In the genomic region with DNA sequence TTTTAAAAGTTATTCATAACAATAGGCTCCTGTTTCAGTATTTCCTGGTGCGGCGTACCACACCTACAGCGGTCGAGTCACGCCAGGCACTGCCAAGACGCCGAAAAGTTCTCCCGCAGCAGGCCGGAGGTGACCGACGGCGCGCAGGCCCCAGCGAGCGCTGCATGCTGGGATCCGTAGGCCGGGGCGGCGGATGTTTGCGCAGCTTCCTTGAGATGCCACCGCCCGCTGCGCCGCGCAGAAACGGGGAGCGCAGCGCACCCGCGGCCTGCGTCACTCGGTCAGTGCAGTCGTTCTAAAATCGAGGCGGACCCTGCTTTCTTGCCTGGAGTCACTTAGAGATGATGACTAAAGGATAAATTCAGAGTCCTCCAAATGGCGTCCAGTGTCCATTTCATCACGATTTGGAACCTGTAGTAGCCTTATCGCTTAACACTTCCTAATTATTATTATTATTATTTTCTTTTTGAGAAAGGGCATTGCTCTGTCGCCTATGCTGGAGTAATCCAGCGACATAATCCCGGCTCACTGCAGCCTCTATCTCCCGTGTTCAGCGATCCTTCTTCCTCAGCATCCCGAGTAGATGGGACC, we compare ENCODE assay signal across 8 cellular contexts. TPM values are rescaled to one million over a fixed set of nuclear protein-coding genes. Genes with fewer than 3 reads are reported as not detected.
DNase-seq lines count a peak whose midpoint lies in the region; ATAC-seq and TF ChIP-seq lines count a peak whose summit lies in the region.

No MANE protein-coding gene starts in this region.

- no peaks in the 10 kb centered on the region for H3K9me3 ChIP-seq in HUES48 (ENCODE audit: control insufficient read depth, insufficient read depth, low read length)
- H3K9me3 ChIP-seq in OCI-LY1 (ENCODE audit: low read length): no peaks in the 10 kb centered on the region
- H3K9me3 ChIP-seq in mucosa of stomach (ENCODE audit: control insufficient read depth, low read length): no peaks in the 10 kb centered on the region

- H3K4me3 ChIP-seq in HUES48 (ENCODE audit: low read depth, low read length): peak overlapping the region; percentile 60
- peak overlapping the region; percentile 82 for H3K4me3 ChIP-seq in OCI-LY1 (ENCODE audit: low read depth, low read length, poor library complexity, severe bottlenecking)
- H3K4me3 ChIP-seq in epithelial cell of proximal tubule (ENCODE audit: low read depth, low read length): peak overlapping the region; percentile 96
- H3K4me3 ChIP-seq in mucosa of stomach (ENCODE audit: low read length): peak overlapping the region; percentile 3

- no peaks in the 10 kb centered on the region for H3K36me3 ChIP-seq in HUES48 (ENCODE audit: control insufficient read depth, insufficient read depth, low read length)
- H3K36me3 ChIP-seq in OCI-LY1 (ENCODE audit: insufficient read depth, low read length): no peaks in the 10 kb centered on the region
- H3K36me3 ChIP-seq in mucosa of stomach (ENCODE audit: control insufficient read depth, insufficient read depth, low read length): no peaks in the 10 kb centered on the region

- H4K20me1 ChIP-seq in OCI-LY1 (ENCODE audit: insufficient read depth, low read length): no peaks in the 10 kb centered on the region

- H3K4me1 ChIP-seq in HUES48 (ENCODE audit: control insufficient read depth, insufficient read depth, low read length) (peaks cover 12% of the 10 kb centered on the region), OCI-LY1 (ENCODE audit: insufficient read depth, low read length, severe bottlenecking) (peaks cover 29% of the 10 kb centered on the region), mucosa of stomach (ENCODE audit: control insufficient read depth, insufficient read depth, low read length) (peaks cover 8% of the 10 kb centered on the region)

- peaks cover 34% of the 10 kb centered on the region for H3K79me2 ChIP-seq in OCI-LY1 (ENCODE audit: insufficient read depth, low read length)

- H3K4me2 ChIP-seq in OCI-LY1 (ENCODE audit: low read length): peak overlapping the region; percentile 93

- DNase-seq in Caki2 (ENCODE audit: low read depth) (peak; percentile 92), activated T-cell treated with anti-CD3 and anti-CD28 coated beads for 4 hours (peak; percentile 76), epithelial cell of proximal tubule (ENCODE audit: low read depth) (no peak)
- DNase-seq in stimulated activated CD8-positive, alpha-beta memory T cell treated with anti-CD3 and anti-CD28 coated beads, Interleukin-4, amount 100 ng/mL, for 4 hours (ENCODE audit: low read depth in 2 of 2, low spot score in 1 of 2): peak; percentile 69 to 76

- H3K9me2 ChIP-seq in OCI-LY1 (ENCODE audit: low read depth, low read length): no peaks in the 10 kb centered on the region

- H3K9ac ChIP-seq in HUES48 (ENCODE audit: low read depth, low read length) (peak overlapping the region; percentile 77), OCI-LY1 (ENCODE audit: low read length) (peak overlapping the region; percentile 92), mucosa of stomach (ENCODE audit: low read length) (peak overlapping the region; percentile 78)

- H3K27ac ChIP-seq in HUES48 (ENCODE audit: low read depth, low read length) (peak overlapping the region; percentile 99), OCI-LY1 (ENCODE audit: low read depth, low read length, poor library complexity, severe bottlenecking) (peak overlapping the region; percentile 94)

- in situ Hi-C loops in Caki2 (cut with HindIII; ENCODE audit: low pct_unique_long_range_greater_than_20kb, low sequenced_read_pairs): no loop called here

- peak; percentile 73 for ATAC-seq in GM21423 (IDR thresholded peaks at IDR 0.05; ENCODE audit: unreplicated experiment)

- H3F3A ChIP-seq in OCI-LY1 (ENCODE audit: insufficient read depth, low read length): 0 out of 2 replicates have a peak, but pooled peaks cover 2% of the 10 kb centered on the region

- no peaks in the 10 kb centered on the region for H3K27me3 ChIP-seq in HUES48 (ENCODE audit: control insufficient read depth, insufficient read depth, low read length)
- H3K27me3 ChIP-seq in OCI-LY1 (ENCODE audit: insufficient read depth, low read length): no peaks in the 10 kb centered on the region
- no peaks in the 10 kb centered on the region for H3K27me3 ChIP-seq in mucosa of stomach (ENCODE audit: control insufficient read depth, insufficient read depth, low read length)

- TF ChIP-seq CTCF in OCI-LY1 (IDR thresholded peaks at IDR 0.05; ENCODE audit: low read length) (no peak), epithelial cell of proximal tubule (conservative IDR thresholded peaks at IDR 0.05; ENCODE audit: low read depth, low read length) (no peak)

- 0 out of 2 replicates have a peak overlapping the region, but pooled peaks have one; percentile 23 for H2AFZ ChIP-seq in OCI-LY1 (ENCODE audit: low read length)

RNA-seq across cellular contexts. Expression of gene KIF11, which starts 1.3 kb away (rescaled TPM):
- 7.4 and 15.1 TPM in 2 replicates for total RNA-seq in Caki2 (2014; rRNA removed; shearing (Covaris generic); ENCODE audit: low replicate concordance)
- 36.5 and 40.6 TPM in 2 replicates for total RNA-seq in epithelial cell of proximal tubule

RNA-seq across cellular contexts. Expression of gene IDE, which starts 17.8 kb away (rescaled TPM):
- 20.5 and 31.1 TPM in 2 replicates for total RNA-seq in Caki2 (2014; rRNA removed; shearing (Covaris generic); ENCODE audit: low replicate concordance)
- total RNA-seq in epithelial cell of proximal tubule: 19.6 and 24.8 TPM in 2 replicates

Comparison
In these comparisons a context has a peak if more than half of its experiments do, and no peak if none do; other contexts are left out.
1. H3K4me3 ChIP-seq: peak in every context shown above with its lines; median percentile 96 in epithelial cell of proximal tubule; 82 in OCI-LY1; 60 in HUES48; 3 in mucosa of stomach.